Comparison of ENCODE assay signal across 12 cellular contexts in genomic region chr10:79098596-79099015, GRCh38. TPM values are rescaled to one million over a fixed set of nuclear protein-coding genes. Genes with fewer than 3 reads are reported as not detected.
DNase-seq lines count a peak whose midpoint lies in the region; ATAC-seq and TF ChIP-seq lines count a peak whose summit lies in the region.
"Had no signal": no experiment of that assay in that cellular context is flagged by ENCODE, and none has a peak within 500 bp of the region (broad histone marks: within the 10 kb centered on the region; RNA-seq: fewer than 3 reads in every experiment).

No MANE protein-coding gene starts in this region.

- no peak overlapping the region for H2BK5ac ChIP-seq in mesendoderm (ENCODE audit: low read length)

- H3K36me3 ChIP-seq in mesendoderm (ENCODE audit: control insufficient read depth, insufficient read depth, low read length) (no peaks in the 10 kb centered on the region), spleen (no peaks in the 10 kb centered on the region), ovary (no peaks in the 10 kb centered on the region)

- intact Hi-C loops in spleen (cut with DNase I; ENCODE audit: low total_unique reads) (no loop called here), ovary (cut with DNase I) (no loop called here)

- H3K18ac ChIP-seq in mesendoderm (ENCODE audit: low read length): no peak overlapping the region

- H3K4me1 ChIP-seq in mesendoderm (ENCODE audit: control insufficient read depth, low read depth, low read length): peaks cover 24% of the 10 kb centered on the region
- peaks cover 44 to 100% (median 86%) of the 10 kb centered on the region in 6 donors for H3K4me1 ChIP-seq in spleen
- H3K4me1 ChIP-seq in ovary (ENCODE audit: insufficient read depth): peaks cover 67% of the 10 kb centered on the region

- no peak overlapping the region for H4K5ac ChIP-seq in mesendoderm (ENCODE audit: low read length)

- TF ChIP-seq CTCF in mesothelial cell of epicardium (IDR thresholded peaks at IDR 0.05; ENCODE audit: unreplicated experiment) (no peak), spleen (IDR thresholded peaks at IDR 0.05 in 8 of 11, conservative IDR thresholded peaks at IDR 0.05 in 3 of 11) (no peak), ovary (IDR thresholded peaks at IDR 0.05) (no peak)

- H3K27ac ChIP-seq in mesendoderm (ENCODE audit: low read depth, low read length): no peak overlapping the region
- H3K27ac ChIP-seq in spleen: peak overlapping the region in 1 of 8 donors; percentile 16
- H3K27ac ChIP-seq in ovary: no peak overlapping the region
- H3K27ac ChIP-seq: epithelial cell of prostate had no signal

- WGBS in mesendoderm (ENCODE audit: extremely low coverage, insufficient coverage, low lambda C conversion rate): no CpG with 5 or more reads among the region's 10 CpGs
- WGBS in spleen, 5 donors: 56 to 86% (median 66%) methylated on average over 10 of the region's 10 CpGs
- WGBS in ovary, 3 donors: 90 to 93% (median 92%) methylated on average over 10 of the region's 10 CpGs

- H3K9ac ChIP-seq in mesendoderm (ENCODE audit: low read length): no peak overlapping the region

- peaks cover 49% of the 10 kb centered on the region for H3K4me1 Mint-ChIP-seq in mesothelial cell of epicardium

- H2BK120ac ChIP-seq in mesendoderm (ENCODE audit: low read depth, low read length): no peak overlapping the region

- peaks cover 93% of the 10 kb centered on the region for H3K79me2 ChIP-seq in mesendoderm (ENCODE audit: control insufficient read depth, insufficient read depth, low read length)

- no peaks in the 10 kb centered on the region for H3K9me3 Mint-ChIP-seq in mesothelial cell of epicardium
- H3K9me3 Mint-ChIP-seq: activated T-helper 2 cell treated with anti-CD3 and anti-CD28 coated beads, Interferon-gamma antibody, Interleukin-2, Interleukin-4, amounts not matched to agents 10 μg/mL and 5 μg/mL and 100 μg/mL, durations not matched to agents 14 hours and 24 hours and 36 hours had no signal

- peaks cover 59% of the 10 kb centered on the region for H3K79me1 ChIP-seq in mesendoderm (ENCODE audit: low read length)

- H3K9me3 ChIP-seq in spleen (no peaks in the 10 kb centered on the region), ovary (no peaks in the 10 kb centered on the region)

- H3K4ac ChIP-seq in mesendoderm (ENCODE audit: low read depth, low read length): no peak overlapping the region

- TF ChIP-seq EP300 in ovary (IDR thresholded peaks at IDR 0.05): no peak

- TF ChIP-seq POLR2A in spleen (IDR thresholded peaks at IDR 0.05): no peak
- TF ChIP-seq POLR2A in ovary (IDR thresholded peaks at IDR 0.05): no peak

- H3K27me3 Mint-ChIP-seq in mesothelial cell of epicardium (ENCODE audit: low read depth): no peaks in the 10 kb centered on the region

- H3K36me3 Mint-ChIP-seq in mesothelial cell of epicardium: peaks cover 2% of the 10 kb centered on the region

- H3K56ac ChIP-seq in mesendoderm (ENCODE audit: low read length): no peak overlapping the region

- no peak overlapping the region for H3K23ac ChIP-seq in mesendoderm (ENCODE audit: low read length)

- peak overlapping the region; percentile 4 for H3K27ac Mint-ChIP-seq in mesothelial cell of epicardium
- H3K27ac Mint-ChIP-seq: activated T-helper 2 cell treated with anti-CD3 and anti-CD28 coated beads, Interferon-gamma antibody, Interleukin-2, Interleukin-4, amounts not matched to agents 10 μg/mL and 5 μg/mL and 100 μg/mL, durations not matched to agents 14 hours and 24 hours and 36 hours had no signal

- ATAC-seq in GM18861 (IDR thresholded peaks at IDR 0.05; ENCODE audit: unreplicated experiment) (peak; percentile 72), GM21723 (IDR thresholded peaks at IDR 0.05; ENCODE audit: unreplicated experiment) (peak; percentile 86), HG03439 (IDR thresholded peaks at IDR 0.05; ENCODE audit: unreplicated experiment) (peak; percentile 73)

- no peak overlapping the region for H2BK15ac ChIP-seq in mesendoderm (replicated peaks; ENCODE audit: low read depth)

- no peaks in the 10 kb centered on the region for H3K27me3 ChIP-seq in mesendoderm (ENCODE audit: insufficient read depth, low read length, poor library complexity)
- H3K27me3 ChIP-seq in spleen (replicated peaks in 1 of 7): peaks cover 0 to 24% (median 0%) of the 10 kb centered on the region in 7 donors
- no peaks in the 10 kb centered on the region for H3K27me3 ChIP-seq in ovary

- H2AK5ac ChIP-seq in mesendoderm (ENCODE audit: low read length): no peak overlapping the region

- H3K4me2 ChIP-seq in mesendoderm (ENCODE audit: low read length): no peak overlapping the region

- H3K4me3 Mint-ChIP-seq in mesothelial cell of epicardium: no peak overlapping the region

- DNase-seq in mesothelial cell of epicardium (ENCODE audit: low spot score in 2 of 2, unreplicated experiment in 2 of 2) (no peak), mesendoderm (no peak), spleen (no peak), hepatic stellate cell (ENCODE audit: low spot score) (no peak), ovary (no peak)
- DNase-seq: mammary epithelial cell, NCI-H1092 had no signal

- H3K4me3 ChIP-seq in mesendoderm (ENCODE audit: low read length) (no peak overlapping the region), spleen (no peak overlapping the region), ovary (no peak overlapping the region)

- no peak overlapping the region for H4K8ac ChIP-seq in mesendoderm (ENCODE audit: low read depth, low read length)

RNA-seq across cellular contexts. Expression of gene ZMIZ1, which starts 29.8 kb away (rescaled TPM):
- total RNA-seq in mesothelial cell of epicardium (166 to 173 TPM (median 170 TPM) in 3 replicates), spleen (100 to 1,000 TPM; 117 to 210 (median 129) TPM), ovary (100 to 1,000 TPM in 2 of 7 donors, 10 to 100 TPM in 5; 30.3 to 117 (median 86.3) TPM)
- polyA plus RNA-seq in mesendoderm (2013, experiment 1 of 2): 23.7 TPM
- polyA plus RNA-seq in mesendoderm (2013, experiment 2 of 2): 23.1 TPM
- polyA plus RNA-seq in spleen (10 to 100 TPM; 10.7 to 29.7 (median 11.8) TPM), ovary (10 to 100 TPM; 36.5 to 40.3 TPM)
